In the genomic region with DNA sequence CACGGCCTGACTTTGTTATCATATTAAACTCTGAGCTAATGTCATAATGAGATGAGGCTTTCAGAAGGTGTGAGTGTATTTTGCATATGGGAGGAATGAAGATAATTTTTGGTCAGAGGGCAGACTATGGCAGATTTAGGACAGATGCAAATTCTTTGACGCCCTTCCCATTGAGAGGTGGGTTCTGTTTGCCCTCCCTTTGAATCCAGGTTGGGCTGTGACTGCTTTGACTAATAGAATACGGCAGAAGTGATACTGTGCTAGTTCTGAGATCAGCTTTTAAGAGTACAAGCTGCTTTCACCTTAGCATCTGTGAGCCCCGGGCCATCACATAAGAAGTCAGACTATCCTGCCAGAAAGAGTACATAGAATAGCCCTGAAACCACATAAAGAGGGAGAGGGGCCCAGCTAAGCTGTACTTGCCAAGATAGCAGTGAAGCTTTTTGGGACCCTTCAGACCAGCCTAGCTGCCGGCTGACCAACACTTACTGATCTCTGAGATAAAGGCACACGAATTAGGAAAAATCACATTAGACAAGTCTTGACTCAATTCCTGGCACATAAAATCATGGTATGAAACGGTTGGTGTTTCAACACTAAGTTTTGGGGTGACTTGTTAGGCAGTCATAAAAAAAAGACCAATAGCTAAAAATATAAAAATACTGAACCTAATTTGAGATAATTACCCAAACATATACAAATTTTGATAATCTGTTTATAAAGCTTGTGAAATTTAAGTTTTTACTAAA, we compare ENCODE assay signal across 11 cellular contexts.
DNase-seq lines count a peak whose midpoint lies in the region; ATAC-seq and TF ChIP-seq lines count a peak whose summit lies in the region.
"Had no signal": no experiment of that assay in that cellular context is flagged by ENCODE, and none has a peak within 500 bp of the region (broad histone marks: within the 10 kb centered on the region; RNA-seq: fewer than 3 reads in every experiment).

No MANE protein-coding gene starts in this region.

- no peak overlapping the region for H3K27ac Mint-ChIP-seq in activated naive CD8-positive, alpha-beta T cell treated with anti-CD3 and anti-CD28 coated beads, Interleukin-2, amount 50 U/mL, for 24 hours
- H3K27ac Mint-ChIP-seq in T-helper 17 cell (no peak overlapping the region), immature natural killer cell (no peak overlapping the region)
- H3K27ac Mint-ChIP-seq: activated T-cell treated with anti-CD3 and anti-CD28 coated beads, Interleukin-2, amount 50 U/mL, for 72 hours had no signal

- H3K9me3 ChIP-seq in T-helper 17 cell (ENCODE audit: control insufficient read depth, low read length, poor library complexity, severe bottlenecking), result no peaks in the 10 kb centered on the region

- peak overlapping the region; percentile 85 for H3K27ac ChIP-seq in VCaP

- no peak for TF ChIP-seq CTCF in VCaP (conservative IDR thresholded peaks at IDR 0.05)

- ATAC-seq in GM18519 (IDR thresholded peaks at IDR 0.05; ENCODE audit: low FRiP score, unreplicated experiment) (peak; percentile 86), GM21381 (IDR thresholded peaks at IDR 0.05; ENCODE audit: unreplicated experiment) (peak; percentile 90), HG03045 (IDR thresholded peaks at IDR 0.05; ENCODE audit: unreplicated experiment) (peak; percentile 94), T-helper 17 cell (no peak)
- ATAC-seq in activated naive CD8-positive, alpha-beta T cell treated with anti-CD3 and anti-CD28 coated beads, Interleukin-2, amount 50 U/mL, for 24 hours, result no peak
- ATAC-seq: activated T-cell treated with anti-CD3 and anti-CD28 coated beads, Interleukin-2, amount 50 U/mL, for 72 hours had no signal

- no peaks in the 10 kb centered on the region for H3K27me3 Mint-ChIP-seq in activated naive CD8-positive, alpha-beta T cell treated with anti-CD3 and anti-CD28 coated beads, Interleukin-2, amount 50 U/mL, for 24 hours
- H3K27me3 Mint-ChIP-seq in T-helper 17 cell, result no peaks in the 10 kb centered on the region
- H3K27me3 Mint-ChIP-seq in immature natural killer cell (ENCODE audit: low read depth in 3 of 3), result peaks cover 0 to 1% (median 0%) of the 10 kb centered on the region in 3 donors

- no peaks in the 10 kb centered on the region for H3K4me1 Mint-ChIP-seq in activated naive CD8-positive, alpha-beta T cell treated with anti-CD3 and anti-CD28 coated beads, Interleukin-2, amount 50 U/mL, for 24 hours
- H3K4me1 Mint-ChIP-seq in T-helper 17 cell (peaks cover 2% of the 10 kb centered on the region), immature natural killer cell (peaks cover 11 to 12% of the 10 kb centered on the region in 2 donors)

- DNase-seq in activated naive CD8-positive, alpha-beta T cell treated with anti-CD3 and anti-CD28 coated beads, Interleukin-2, amount 50 U/mL, for 24 hours, result no peak
- DNase-seq in T-helper 17 cell (no peak), immature natural killer cell (no peak)
- no peak for DNase-seq in activated CD4-positive, CD25-positive, alpha-beta regulatory T cell treated with anti-CD3 and anti-CD28 coated beads, Interleukin-2, amount 50 U/mL, for 72 hours
- DNase-seq: activated T-cell treated with anti-CD3 and anti-CD28 coated beads, Interleukin-2, amount 50 U/mL, for 72 hours; Kasumi-1; NCI-H69 had no signal

- peaks cover 4% of the 10 kb centered on the region for H3K9me3 Mint-ChIP-seq in activated naive CD8-positive, alpha-beta T cell treated with anti-CD3 and anti-CD28 coated beads, Interleukin-2, amount 50 U/mL, for 24 hours
- peaks cover 0 to 4% (median 3%) of the 10 kb centered on the region in 6 donors for H3K9me3 Mint-ChIP-seq in immature natural killer cell

- H3K36me3 Mint-ChIP-seq in activated naive CD8-positive, alpha-beta T cell treated with anti-CD3 and anti-CD28 coated beads, Interleukin-2, amount 50 U/mL, for 24 hours (ENCODE audit: low read depth), result peaks cover 11% of the 10 kb centered on the region
- peaks cover 5% of the 10 kb centered on the region for H3K36me3 Mint-ChIP-seq in T-helper 17 cell (ENCODE audit: low read depth)
- H3K36me3 Mint-ChIP-seq in immature natural killer cell, result peaks cover 9 to 16% (median 10%) of the 10 kb centered on the region in 3 donors

- no peak overlapping the region for H3K4me3 Mint-ChIP-seq in activated naive CD8-positive, alpha-beta T cell treated with anti-CD3 and anti-CD28 coated beads, Interleukin-2, amount 50 U/mL, for 24 hours
- no peak overlapping the region for H3K4me3 Mint-ChIP-seq in T-helper 17 cell
- H3K4me3 Mint-ChIP-seq in immature natural killer cell, result no peak overlapping the region
- H3K4me3 Mint-ChIP-seq: activated T-cell treated with anti-CD3 and anti-CD28 coated beads, Interleukin-2, amount 50 U/mL, for 72 hours had no signal

Comparison
In these comparisons a context has a peak if more than half of its experiments do, and no peak if none do; other contexts are left out.
1. ATAC-seq: peak in GM18519 (single experiment), GM21381 (single experiment) and HG03045 (single experiment); none in activated naive CD8-positive, alpha-beta T cell treated with anti-CD3 and anti-CD28 coated beads, Interleukin-2, amount 50 U/mL, for 24 hours (single experiment) and T-helper 17 cell (single experiment).